Comparison of ENCODE assay signal across 1 cellular context in genomic region chr5:52787600-52788504, GRCh38.
A peak's percentile ranks its signal among the peaks of the same experiment; 100 is the strongest.
TF ChIP-seq lines count a peak whose summit lies in the region.

TSS of gene ITGA1 (plus strand) at chr5:52787916. CDS start at chr5:52788354, 438 bp downstream.
TSS of gene PELO (plus strand) at chr5:52787916. CDS start at chr5:52800395, 12,479 bp downstream.

TF ChIP-seq in HepG2, 621 proteins besides CTCF, POLR2A, EP300 and RAD21 (continued from another document and continues in another):
- TF ChIP-seq ZNF609 (CRISPR knock-in tag; IDR thresholded peaks at IDR 0.05; ENCODE audit: borderline replicate concordance) = 0 out of 2 replicates have a peak, but pooled peaks have one; percentile 63
- TF ChIP-seq ZNF234 (CRISPR knock-in tag; conservative IDR thresholded peaks at IDR 0.05) = 0 out of 2 replicates have a peak, but pooled peaks have one; percentile 50
- no peak for TF ChIP-seq ZNF7 (CRISPR knock-in tag; IDR thresholded peaks at IDR 0.05)
- TF ChIP-seq ZFP36 (IDR thresholded peaks at IDR 0.05; ENCODE audit: borderline replicate concordance, low read depth, low read length, partially characterized antibody) = no peak
- no peak for TF ChIP-seq ZNF282 (IDR thresholded peaks at IDR 0.05; ENCODE audit: partially characterized antibody)
- TF ChIP-seq KDM5B (CRISPR knock-in tag; IDR thresholded peaks at IDR 0.05; ENCODE audit: borderline replicate concordance) = peak; percentile 89; the same call in 1 of the 2 replicates
- TF ChIP-seq AGO1 (IDR thresholded peaks at IDR 0.05; ENCODE audit: low read depth, low read length, poor library complexity, severe bottlenecking) = no peak
- TF ChIP-seq ZNF354B (CRISPR knock-in tag; IDR thresholded peaks at IDR 0.05) = no peak
- peak; percentile 75; the same call in 1 of the 2 replicates for TF ChIP-seq ZBTB20 (CRISPR knock-in tag; IDR thresholded peaks at IDR 0.05; ENCODE audit: borderline replicate concordance, low read depth)
- TF ChIP-seq HES4 (CRISPR knock-in tag; IDR thresholded peaks at IDR 0.05; ENCODE audit: borderline replicate concordance) = no peak
- TF ChIP-seq BCLAF1 (IDR thresholded peaks at IDR 0.05) = no peak
- no peak for TF ChIP-seq ZNF569 (CRISPR knock-in tag; IDR thresholded peaks at IDR 0.05; ENCODE audit: borderline replicate concordance)
- TF ChIP-seq ZNF768 (CRISPR knock-in tag; IDR thresholded peaks at IDR 0.05) = peak; percentile 62; the same call in 1 of the 2 replicates
- no peak for TF ChIP-seq DDIT3 (CRISPR knock-in tag; IDR thresholded peaks at IDR 0.05)
- TF ChIP-seq MYNN (CRISPR knock-in tag; IDR thresholded peaks at IDR 0.05; ENCODE audit: low read depth) = no peak
- no peak for TF ChIP-seq TCF7 (IDR thresholded peaks at IDR 0.05; ENCODE audit: low read depth)
- TF ChIP-seq ZNF337 (CRISPR knock-in tag; IDR thresholded peaks at IDR 0.05; ENCODE audit: borderline replicate concordance, low read depth) = no peak
- no peak; the same call in 1 of the 2 replicates for TF ChIP-seq ZNF644 (CRISPR knock-in tag; IDR thresholded peaks at IDR 0.05; ENCODE audit: low read depth)
- no peak for TF ChIP-seq ZBTB49 (CRISPR knock-in tag; IDR thresholded peaks at IDR 0.05; ENCODE audit: borderline replicate concordance)
- no peak for TF ChIP-seq FOSL1 (CRISPR knock-in tag; IDR thresholded peaks at IDR 0.05; ENCODE audit: borderline replicate concordance)
- TF ChIP-seq NR2F1 (CRISPR knock-in tag; IDR thresholded peaks at IDR 0.05) = no peak
- TF ChIP-seq FOSL2 (CRISPR knock-in tag; IDR thresholded peaks at IDR 0.05) = peak; percentile 27; the same call in 1 of the 2 replicates
- TF ChIP-seq ZFP1 (CRISPR knock-in tag; IDR thresholded peaks at IDR 0.05) = 0 out of 2 replicates have a peak, but pooled peaks have one; percentile 21
- no peak for TF ChIP-seq ZNF816 (CRISPR knock-in tag; IDR thresholded peaks at IDR 0.05; ENCODE audit: borderline replicate concordance)
- 0 out of 2 replicates have a peak, but pooled peaks have one; percentile 41 for TF ChIP-seq ZNF33B (CRISPR knock-in tag; IDR thresholded peaks at IDR 0.05)
- TF ChIP-seq KDM4B (CRISPR knock-in tag; IDR thresholded peaks at IDR 0.05) = no peak
- TF ChIP-seq FOXP1 (IDR thresholded peaks at IDR 0.05) = no peak
- TF ChIP-seq FOXP1 (CRISPR knock-in tag; IDR thresholded peaks at IDR 0.05) = no peak; the same call in 1 of the 2 replicates
- TF ChIP-seq SIN3A (IDR thresholded peaks at IDR 0.05; ENCODE audit: borderline replicate concordance, low read depth, low read length) = no peak; the same call in 1 of the 2 replicates
- TF ChIP-seq ZMYM2 (CRISPR knock-in tag; IDR thresholded peaks at IDR 0.05) = 0 out of 2 replicates have a peak, but pooled peaks have one; percentile 63
- no peak for TF ChIP-seq JARID2 (CRISPR knock-in tag; IDR thresholded peaks at IDR 0.05; ENCODE audit: insufficient replicate concordance)
- no peak for TF ChIP-seq ZEB1 (IDR thresholded peaks at IDR 0.05; ENCODE audit: insufficient replicate concordance, low read depth)
- TF ChIP-seq NFKBIZ (CRISPR knock-in tag; IDR thresholded peaks at IDR 0.05) = 0 out of 2 replicates have a peak, but pooled peaks have one; percentile 50
- peak; percentile 85 for TF ChIP-seq ASH2L (IDR thresholded peaks at IDR 0.05; ENCODE audit: insufficient read length, low read depth, low read length)
- no peak; the same call in 1 of the 2 replicates for TF ChIP-seq ZSCAN5A (CRISPR knock-in tag; IDR thresholded peaks at IDR 0.05; ENCODE audit: borderline replicate concordance)
- no peak for TF ChIP-seq NR2F6 (IDR thresholded peaks at IDR 0.05)
- TF ChIP-seq NR2F6 (CRISPR knock-in tag; IDR thresholded peaks at IDR 0.05) = no peak
- peak; percentile 44; the same call in 1 of the 2 replicates for TF ChIP-seq KDM5A (IDR thresholded peaks at IDR 0.05; ENCODE audit: borderline replicate concordance, low read length)
- TF ChIP-seq SMAD9 (CRISPR knock-in tag; IDR thresholded peaks at IDR 0.05) = no peak
- TF ChIP-seq HNRNPL (IDR thresholded peaks at IDR 0.05; ENCODE audit: low read depth, low read length) = peak; percentile 73; the same call in 1 of the 2 replicates
- TF ChIP-seq TRIM24 (CRISPR knock-in tag; IDR thresholded peaks at IDR 0.05) = no peak
- peak; percentile 81 for TF ChIP-seq ZNF430 (CRISPR knock-in tag; IDR thresholded peaks at IDR 0.05)
- TF ChIP-seq ZNF710 (CRISPR knock-in tag; IDR thresholded peaks at IDR 0.05; ENCODE audit: borderline replicate concordance) = peak; percentile 81
- peak; percentile 94 for TF ChIP-seq ZNF501 (CRISPR knock-in tag; IDR thresholded peaks at IDR 0.05)
- TF ChIP-seq ZNF75D (CRISPR knock-in tag; IDR thresholded peaks at IDR 0.05; ENCODE audit: borderline replicate concordance) = no peak
- TF ChIP-seq ZNF83 (CRISPR knock-in tag; IDR thresholded peaks at IDR 0.05; ENCODE audit: borderline replicate concordance) = no peak
- TF ChIP-seq KDM3A (CRISPR knock-in tag; IDR thresholded peaks at IDR 0.05; ENCODE audit: low read depth) = 0 out of 2 replicates have a peak, but pooled peaks have one; percentile 6
- peak; percentile 77 for TF ChIP-seq ZNF607 (CRISPR knock-in tag; IDR thresholded peaks at IDR 0.05; ENCODE audit: borderline replicate concordance)
- peak; percentile 72; the same call in 1 of the 2 replicates for TF ChIP-seq MED1 (CRISPR knock-in tag; IDR thresholded peaks at IDR 0.05)
- TF ChIP-seq E2F5 (CRISPR knock-in tag; conservative IDR thresholded peaks at IDR 0.05) = 0 out of 2 replicates have a peak, but pooled peaks have one; percentile 12
- TF ChIP-seq REXO4 (CRISPR knock-in tag; IDR thresholded peaks at IDR 0.05; ENCODE audit: borderline replicate concordance) = no peak
